In the genomic region with DNA sequence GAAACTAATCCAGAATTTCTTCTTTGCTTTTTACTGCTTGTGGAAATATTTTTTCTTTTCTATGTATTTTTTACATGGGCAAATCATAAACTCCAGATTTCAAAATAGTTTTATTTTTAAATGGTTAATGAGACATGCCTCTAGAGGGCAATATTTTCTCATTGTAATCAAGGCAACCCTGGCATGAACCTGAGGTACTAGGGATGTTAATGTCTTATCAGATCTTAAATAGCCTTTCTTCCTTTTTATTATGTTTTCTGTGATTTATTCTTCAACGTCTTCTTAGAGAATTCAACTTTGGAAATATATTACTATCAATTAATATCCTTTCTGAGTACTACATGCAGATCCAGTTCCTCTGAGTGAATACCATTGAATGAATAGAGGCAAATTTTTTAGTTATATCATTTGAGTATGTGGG, we compare ENCODE assay signal across 8 cellular contexts.
DNase-seq lines count a peak whose midpoint lies in the region; FAIRE-seq and TF ChIP-seq lines count a peak whose summit lies in the region.

No MANE protein-coding gene starts in this region.

- H3K4me2 ChIP-seq in OCI-LY7 (ENCODE audit: low read length) (no peak overlapping the region), endothelial cell of umbilical vein (ENCODE audit: insufficient read depth, low read length) (no peak overlapping the region)

- H3K36me3 ChIP-seq in HEK293 (ENCODE audit: control insufficient read depth in 2 of 2, insufficient read depth in 1 of 2, low read length in 2 of 2) (no peaks in the 10 kb centered on the region), OCI-LY7 (ENCODE audit: insufficient read depth, low read length) (no peaks in the 10 kb centered on the region), endothelial cell of umbilical vein (ENCODE audit: control insufficient read depth in 2 of 2, extremely low read depth in 1 of 2, insufficient read depth in 2 of 2, low read length in 2 of 2) (no peaks in the 10 kb centered on the region)

- POLR2A ChIA-PET in HEK293 (lab: Yijun Ruan, JAX), result no interaction called here
- POLR2A ChIA-PET in OCI-LY7 (lab: Charles Lee), result no interaction called here
- POLR2A ChIA-PET in endothelial cell of umbilical vein (lab: Charles Lee), result no interaction called here

- H3K9me3 ChIP-seq in HEK293 (ENCODE audit: control insufficient read depth, insufficient read depth, low read depth, low read length) (no peaks in the 10 kb centered on the region), OCI-LY7 (ENCODE audit: low read length) (no peaks in the 10 kb centered on the region), endothelial cell of umbilical vein (replicated peaks; ENCODE audit: control insufficient read depth, insufficient read depth, low read length) (no peaks in the 10 kb centered on the region)

- H4K20me1 ChIP-seq in OCI-LY7 (ENCODE audit: insufficient read depth, low read length), result no peaks in the 10 kb centered on the region
- H4K20me1 ChIP-seq in endothelial cell of umbilical vein (replicated peaks; ENCODE audit: control insufficient read depth, extremely low read depth, insufficient read depth, low read length), result no peaks in the 10 kb centered on the region

- TF ChIP-seq POLR2A in endothelial cell of umbilical vein (IDR thresholded peaks at IDR 0.05; ENCODE audit: low read depth, low read length), result no peak

- BruUV-seq in OCI-LY7 (replicated peaks; lab: Mats Ljungman, UMichigan) (no TSS peak), endothelial cell of umbilical vein (replicated peaks; lab: Mats Ljungman, UMichigan) (no TSS peak)

- H2AFZ ChIP-seq in OCI-LY7 (ENCODE audit: low read length), result no peak overlapping the region
- H2AFZ ChIP-seq in endothelial cell of umbilical vein (ENCODE audit: low read depth, low read length), result no peak overlapping the region

- H3K9me2 ChIP-seq in OCI-LY7 (ENCODE audit: insufficient read depth, low read length), result no peaks in the 10 kb centered on the region

- TF ChIP-seq CTCF in HEK293 (tag by site-specific recombination; IDR thresholded peaks at IDR 0.05), result no peak
- peak; percentile 79 for TF ChIP-seq CTCF in OCI-LY7 (conservative IDR thresholded peaks at IDR 0.05; ENCODE audit: low read length)
- TF ChIP-seq CTCF in endothelial cell of umbilical vein (IDR thresholded peaks at IDR 0.05; ENCODE audit: extremely low read depth in 1 of 2, insufficient read depth in 1 of 2, low read depth in 1 of 2, low read length in 2 of 2), result peak in 1 of 2 donors; percentile 20

- H3K27ac ChIP-seq in HEK293 (ENCODE audit: extremely low read depth, low read depth, low read length) (no peak overlapping the region), OCI-LY7 (ENCODE audit: low read depth, low read length, poor library complexity, severe bottlenecking) (no peak overlapping the region), endothelial cell of umbilical vein (ENCODE audit: insufficient read depth, low read depth, low read length) (no peak overlapping the region)

- H3K27me3 ChIP-seq in endothelial cell of umbilical vein (ENCODE audit: control insufficient read depth in 2 of 2, insufficient read depth in 2 of 2, low read length in 2 of 2), result peaks cover 1 to 6% of the 10 kb centered on the region in 2 experiments

- CTCF ChIA-PET in HEK293 (lab: Yijun Ruan, JAX), result interaction anchor here (0.6 to 3.5 kb wide), 7 partner anchors 8 to 900 kb away, joined by 3 to 15 read pairs (median 5); no protein-coding TSS in a partner anchor
- CTCF ChIA-PET in OCI-LY7 (lab: Charles Lee; ENCODE audit: unreplicated experiment), result no interaction called here
- CTCF ChIA-PET in endothelial cell of umbilical vein (lab: Charles Lee), result interaction anchor here (2.4 kb wide), 1 partner anchor 387 kb away, joined by 7 read pairs; no protein-coding TSS in a partner anchor

- H3K79me2 ChIP-seq in OCI-LY7 (ENCODE audit: insufficient read depth, low read depth, low read length) (no peaks in the 10 kb centered on the region), endothelial cell of umbilical vein (ENCODE audit: control insufficient read depth, insufficient read depth, low read length) (no peaks in the 10 kb centered on the region)

- H3K9ac ChIP-seq in endothelial cell of umbilical vein (replicated peaks; ENCODE audit: extremely low read depth, insufficient read depth, low read length), result no peak overlapping the region

- peak; percentile 34 for DNase-seq in CD1c-positive myeloid dendritic cell (ENCODE audit: extremely low spot score)
- peak; percentile 36 for DNase-seq in OCI-LY7 (ENCODE audit: low spot score)
- DNase-seq in endothelial cell of umbilical vein (ENCODE audit: low read depth, low spot score), result peak; percentile 46
- DNase-seq in pons (ENCODE audit: low spot score), result peak; percentile 62
- no peak for DNase-seq in C1 segment of cervical spinal cord (lab: John Stamatoyannopoulos, UW)
- DNase-seq in COLO668 (lab: John Stamatoyannopoulos, UW; ENCODE audit: unreplicated experiment), result no peak
- DNase-seq in germinal center (ENCODE audit: low spot score), result no peak

- H3K9me1 ChIP-seq in endothelial cell of umbilical vein (replicated peaks; ENCODE audit: control insufficient read depth, extremely low read depth, insufficient read depth, low read length), result no peaks in the 10 kb centered on the region

- FAIRE-seq in endothelial cell of umbilical vein (lab: Jason Lieb, UNC), result no peak

- H3K4me1 ChIP-seq in HEK293 (ENCODE audit: control insufficient read depth, insufficient read depth, low read length) (peaks cover 2% of the 10 kb centered on the region; the same call in 1 of the 2 replicates), OCI-LY7 (ENCODE audit: insufficient read depth, low read length, poor library complexity, severe bottlenecking) (no peaks in the 10 kb centered on the region), endothelial cell of umbilical vein (ENCODE audit: control insufficient read depth, extremely low read depth, insufficient read depth, low read length) (no peaks in the 10 kb centered on the region)

- H3K4me3 ChIP-seq in HEK293 (ENCODE audit: low read depth, low read length) (no peak overlapping the region), OCI-LY7 (ENCODE audit: low read depth, low read length, poor library complexity, severe bottlenecking) (no peak overlapping the region), endothelial cell of umbilical vein (replicated peaks in 1 of 3; ENCODE audit: insufficient read depth in 1 of 3, low read depth in 1 of 3, low read length in 3 of 3) (no peak overlapping the region)

- dilution Hi-C loops in endothelial cell of umbilical vein (cut with MboI; ENCODE audit: extremely low pct_ligation_motif_present, low sequenced_read_pairs), result no loop called here

- intact Hi-C loops in OCI-LY7 (cut with micrococcal nuclease; ENCODE audit: unreplicated experiment), result loop anchor here (5.0 kb wide), 1 partner anchor 390 kb away; no protein-coding TSS in a partner anchor
- intact Hi-C loops in endothelial cell of umbilical vein (cut with micrococcal nuclease), result loop anchor here (1.0 to 10.0 kb wide), 3 partner anchors 252 to 407 kb away; no protein-coding TSS in a partner anchor

TF ChIP-seq in HEK293, 187 proteins besides CTCF, POLR2A, EP300 and RAD21:
- TF ChIP-seq ZNF660 (tag by site-specific recombination; IDR thresholded peaks at IDR 0.05) (0 out of 2 replicates have a peak, but pooled peaks have one; percentile 17), ZNF514 (tag by site-specific recombination; IDR thresholded peaks at IDR 0.05) (no peak), ZNF654 (tag by site-specific recombination; IDR thresholded peaks at IDR 0.05; ENCODE audit: low read depth) (peak; percentile 74)
- TF ChIP-seq, protein P1, sequence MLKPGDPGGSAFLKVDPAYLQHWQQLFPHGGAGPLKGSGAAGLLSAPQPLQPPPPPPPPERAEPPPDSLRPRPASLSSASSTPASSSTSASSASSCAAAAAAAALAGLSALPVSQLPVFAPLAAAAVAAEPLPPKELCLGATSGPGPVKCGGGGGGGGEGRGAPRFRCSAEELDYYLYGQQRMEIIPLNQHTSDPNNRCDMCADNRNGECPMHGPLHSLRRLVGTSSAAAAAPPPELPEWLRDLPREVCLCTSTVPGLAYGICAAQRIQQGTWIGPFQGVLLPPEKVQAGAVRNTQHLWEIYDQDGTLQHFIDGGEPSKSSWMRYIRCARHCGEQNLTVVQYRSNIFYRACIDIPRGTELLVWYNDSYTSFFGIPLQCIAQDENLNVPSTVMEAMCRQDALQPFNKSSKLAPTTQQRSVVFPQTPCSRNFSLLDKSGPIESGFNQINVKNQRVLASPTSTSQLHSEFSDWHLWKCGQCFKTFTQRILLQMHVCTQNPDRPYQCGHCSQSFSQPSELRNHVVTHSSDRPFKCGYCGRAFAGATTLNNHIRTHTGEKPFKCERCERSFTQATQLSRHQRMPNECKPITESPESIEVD (tag by site-specific recombination; IDR thresholded peaks at IDR 0.05), result 0 out of 2 replicates have a peak, but pooled peaks have one; percentile 46
TF ChIP-seq in HEK293: peak in this region for 3.

TF ChIP-seq in endothelial cell of umbilical vein, 7 proteins besides CTCF, POLR2A, EP300 and RAD21:
- TF ChIP-seq JUN (IDR thresholded peaks at IDR 0.05; ENCODE audit: borderline replicate concordance, insufficient read depth, insufficient read length, low read depth) (no peak), GATA2 (IDR thresholded peaks at IDR 0.05; ENCODE audit: insufficient read depth, insufficient read length, low read depth, low read length) (no peak), EZH2 (IDR thresholded peaks at IDR 0.05; ENCODE audit: borderline replicate concordance, low read depth, low read length, severe bottlenecking) (no peak), MYC (IDR thresholded peaks at IDR 0.05; ENCODE audit: low read depth, low read length) (no peak), POLR2AphosphoS5 (IDR thresholded peaks at IDR 0.05; ENCODE audit: insufficient read depth, low read depth, low read length) (no peak), FOS (IDR thresholded peaks at IDR 0.05; ENCODE audit: borderline replicate concordance, insufficient read depth, low read length) (no peak)
- TF ChIP-seq, protein P2, sequence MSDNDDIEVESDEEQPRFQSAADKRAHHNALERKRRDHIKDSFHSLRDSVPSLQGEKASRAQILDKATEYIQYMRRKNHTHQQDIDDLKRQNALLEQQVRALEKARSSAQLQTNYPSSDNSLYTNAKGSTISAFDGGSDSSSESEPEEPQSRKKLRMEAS (IDR thresholded peaks at IDR 0.05; ENCODE audit: insufficient read depth, insufficient read length), result no peak

Comparison
In these comparisons a context has a peak if more than half of its experiments do, and no peak if none do; other contexts are left out.
1. DNase-seq: peak in CD1c-positive myeloid dendritic cell (single experiment), OCI-LY7 (single experiment), endothelial cell of umbilical vein (single experiment) and pons (single experiment); none in C1 segment of cervical spinal cord (0 of 14), COLO668 (single experiment) and germinal center (single experiment).